In the genomic region with DNA sequence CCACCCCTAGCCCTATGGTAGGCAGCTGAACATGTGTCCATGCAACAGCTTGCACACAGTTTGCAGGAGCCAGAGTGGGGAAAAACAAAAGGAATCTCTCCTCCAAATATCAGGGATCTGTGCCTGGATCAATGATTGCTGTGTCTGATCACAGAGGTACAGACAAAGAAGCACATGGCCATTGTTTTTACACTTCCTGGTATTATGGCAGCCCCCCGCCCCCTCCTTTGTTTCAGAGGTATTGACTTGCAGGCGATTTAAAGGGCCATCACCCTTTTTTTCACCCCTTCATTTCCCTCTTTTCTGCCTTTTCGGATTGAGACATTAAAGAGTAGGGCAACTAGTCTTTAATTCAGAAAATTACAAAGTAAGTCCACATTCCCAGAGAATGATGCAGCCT, we compare ENCODE assay signal across 23 cellular contexts.
"Had no signal": no experiment of that assay in that cellular context is flagged by ENCODE, and none has a peak within 500 bp of the region (broad histone marks: within the 10 kb centered on the region; RNA-seq: fewer than 3 reads in every experiment).

No MANE protein-coding gene starts in this region.

- H3K36me3 Mint-ChIP-seq: stimulated activated effector memory CD8-positive, alpha-beta T cell treated with anti-CD3 and anti-CD28 coated beads, Interleukin-12 subunit alpha, Interleukin-12 subunit beta, amount 100 ng/mL, for 72 hours had no signal

- ATAC-seq: heart left ventricle; left colon; left ventricle myocardium superior; natural killer cell treated with Interleukin-12 subunit alpha and Interleukin-12 subunit beta and Interleukin-15 and Interleukin-18, amount 100 ng/mL, for 72 hours; psoas muscle; right lobe of liver; stimulated activated effector memory CD8-positive, alpha-beta T cell treated with anti-CD3 and anti-CD28 coated beads, Interleukin-12 subunit alpha, Interleukin-12 subunit beta, amount 100 ng/mL, for 72 hours had no signal

- H3K9me3 ChIP-seq: colonic mucosa, psoas muscle, vagina had no signal

- H3K27ac ChIP-seq: colonic mucosa, heart left ventricle, psoas muscle, right lobe of liver, tibial artery, upper lobe of left lung, vagina had no signal

- H3K27me3 Mint-ChIP-seq: natural killer cell treated with Interleukin-12 subunit alpha and Interleukin-12 subunit beta and Interleukin-15 and Interleukin-18, amount 100 ng/mL, for 72 hours; stimulated activated naive CD8-positive, alpha-beta T cell treated with anti-CD3 and anti-CD28 coated beads, Interleukin-15, Interleukin-2, amounts not matched to agents 100 ng/mL and 50 ng/mL, for 24 hours had no signal

- H3K4me3 ChIP-seq: colonic mucosa, heart left ventricle, lung, psoas muscle, right lobe of liver, tibial artery, upper lobe of left lung, vagina had no signal

- H3K27ac Mint-ChIP-seq: natural killer cell treated with Interleukin-12 subunit alpha and Interleukin-12 subunit beta and Interleukin-15 and Interleukin-18, amount 100 ng/mL, for 72 hours; stimulated activated effector memory CD8-positive, alpha-beta T cell treated with anti-CD3 and anti-CD28 coated beads, Interleukin-12 subunit alpha, Interleukin-12 subunit beta, amount 100 ng/mL, for 72 hours; stimulated activated naive CD8-positive, alpha-beta T cell treated with anti-CD3 and anti-CD28 coated beads, Interleukin-15, Interleukin-2, amounts not matched to agents 100 ng/mL and 50 ng/mL, for 24 hours had no signal

- H3K4me1 Mint-ChIP-seq: stimulated activated effector memory CD8-positive, alpha-beta T cell treated with anti-CD3 and anti-CD28 coated beads, Interleukin-12 subunit alpha, Interleukin-12 subunit beta, amount 100 ng/mL, for 72 hours had no signal

- H3K4me1 ChIP-seq: colonic mucosa, heart left ventricle, psoas muscle, right lobe of liver, tibial artery, upper lobe of left lung, vagina had no signal

- DNase-seq: colonic mucosa; dermis blood vessel endothelial cell; erythroblast; foreskin melanocyte; heart left ventricle; hypothalamus; kidney; left colon; left ventricle myocardium superior; mesenchymal stem cell; midbrain; psoas muscle; retina; right lobe of liver; stimulated activated CD4-positive, alpha-beta T cell treated with anti-CD3 and anti-CD28 coated beads, Interleukin-4, amount 100 ng/mL, for 1 hour; stimulated activated CD8-positive, alpha-beta memory T cell treated with anti-CD3 and anti-CD28 coated beads, Interleukin-4, amount 100 ng/mL, for 48 hours; tibial artery; upper lobe of left lung had no signal

- H3K27me3 ChIP-seq: colonic mucosa, heart left ventricle, right lobe of liver, tibial artery, upper lobe of left lung, vagina had no signal

- H3K4me3 Mint-ChIP-seq: natural killer cell treated with Interleukin-12 subunit alpha and Interleukin-12 subunit beta and Interleukin-15 and Interleukin-18, amount 100 ng/mL, for 72 hours; stimulated activated effector memory CD8-positive, alpha-beta T cell treated with anti-CD3 and anti-CD28 coated beads, Interleukin-12 subunit alpha, Interleukin-12 subunit beta, amount 100 ng/mL, for 72 hours; stimulated activated naive CD8-positive, alpha-beta T cell treated with anti-CD3 and anti-CD28 coated beads, Interleukin-15, Interleukin-2, amounts not matched to agents 100 ng/mL and 50 ng/mL, for 24 hours had no signal

- H3K36me3 ChIP-seq: colonic mucosa, heart left ventricle, right lobe of liver, tibial artery, upper lobe of left lung, vagina had no signal
